Comparison of ENCODE assay signal across 8 cellular contexts in genomic region chr12:89469361-89469760, GRCh38. TPM values are rescaled to one million over a fixed set of nuclear protein-coding genes. Genes with fewer than 3 reads are reported as not detected.
A peak's percentile ranks its signal among the peaks of the same experiment; 100 is the strongest.
DNase-seq lines count a peak whose midpoint lies in the region; ATAC-seq and TF ChIP-seq lines count a peak whose summit lies in the region.

No MANE protein-coding gene starts in this region.

- intact Hi-C loops in PC-3 (cut with micrococcal nuclease) (loop anchor here (10.0 kb wide), 3 partner anchors 205 to 1355 kb away; no protein-coding TSS in a partner anchor), thyroid gland (cut with DNase I) (no loop called here), CD14-positive monocyte (cut with micrococcal nuclease) (loop anchor here (5.0 to 10.0 kb wide), 2 partner anchors 58 to 125 kb away; partner anchors contain the start of gene POC1B (in 1 of the 2))

- no TSS peak for BruUV-seq in PC-3 (replicated peaks; lab: Mats Ljungman, UMichigan)

- H3F3A ChIP-seq in PC-3 (ENCODE audit: low read length, unreplicated experiment): peaks cover under 1% of the 10 kb centered on the region

- no peaks in the 10 kb centered on the region for H3K79me2 ChIP-seq in PC-3 (ENCODE audit: low read length)

- no peaks in the 10 kb centered on the region for H3K27me3 ChIP-seq in PC-3 (ENCODE audit: low read length)
- no peaks in the 10 kb centered on the region for H3K27me3 ChIP-seq in foreskin keratinocyte
- H3K27me3 ChIP-seq in thyroid gland: no peaks in the 10 kb centered on the region

- POLR2A ChIA-PET in PC-3 (lab: Charles Lee; ENCODE audit: unreplicated experiment): no interaction called here

- no peak overlapping the region for H2AFZ ChIP-seq in PC-3 (ENCODE audit: low read length)

- H3K36me3 Mint-ChIP-seq in HFFc6 (ENCODE audit: low read depth): no peaks in the 10 kb centered on the region
- H3K36me3 Mint-ChIP-seq in CD14-positive monocyte: peaks cover 16 to 20% of the 10 kb centered on the region in 2 donors

- peaks cover 42% of the 10 kb centered on the region for H3K4me1 Mint-ChIP-seq in HFFc6 (ENCODE audit: low read depth)
- peaks cover 20% of the 10 kb centered on the region for H3K4me1 Mint-ChIP-seq in CD14-positive monocyte

- peak; percentile 58 for ATAC-seq in GM18517 (IDR thresholded peaks at IDR 0.05; ENCODE audit: unreplicated experiment)
- ATAC-seq in PC-3: peak; percentile 82
- ATAC-seq in foreskin keratinocyte: peak; percentile 73

- 84 to 89% methylated on average over 3 of the region's 3 CpGs for WGBS in thyroid gland, 2 donors

- H3K9me3 ChIP-seq in PC-3 (ENCODE audit: low read length): no peaks in the 10 kb centered on the region
- no peaks in the 10 kb centered on the region for H3K9me3 ChIP-seq in thyroid gland

- no peak overlapping the region; the same call in 1 of the 2 replicates for H3K4me3 Mint-ChIP-seq in HFFc6
- no peak overlapping the region for H3K4me3 Mint-ChIP-seq in CD14-positive monocyte

- no peak for TF ChIP-seq CTCF in HFFc6 (IDR thresholded peaks at IDR 0.05)
- no peak for TF ChIP-seq CTCF in PC-3 (conservative IDR thresholded peaks at IDR 0.05; ENCODE audit: low read depth, low read length)
- TF ChIP-seq CTCF in foreskin keratinocyte (conservative IDR thresholded peaks at IDR 0.05): no peak
- TF ChIP-seq CTCF in thyroid gland (IDR thresholded peaks at IDR 0.05): no peak
- TF ChIP-seq CTCF in CD14-positive monocyte (IDR thresholded peaks at IDR 0.05): no peak

- no peak overlapping the region for H3K9ac ChIP-seq in PC-3 (ENCODE audit: low read length)

- H3K27ac Mint-ChIP-seq in HFFc6: peak overlapping the region; percentile 35
- peak overlapping the region in 3 of 7 donors; percentile 1 to 38 (median 1) for H3K27ac Mint-ChIP-seq in CD14-positive monocyte

- peak; percentile 52 for DNase-seq in HFFc6
- DNase-seq in PC-3: peak; percentile 70
- DNase-seq in foreskin keratinocyte: peak in 1 of 2 donors; percentile 46
- DNase-seq in thyroid gland: no peak
- DNase-seq in G401 (ENCODE audit: low spot score): no peak
- DNase-seq in NCI-H2081 (lab: John Stamatoyannopoulos, UW): no peak
- DNase-seq in CD14-positive monocyte (ENCODE audit: low spot score): no peak

- H3K27ac ChIP-seq in PC-3 (ENCODE audit: low read length): peak overlapping the region; percentile 19
- no peak overlapping the region for H3K27ac ChIP-seq in foreskin keratinocyte
- no peak overlapping the region for H3K27ac ChIP-seq in thyroid gland

- peaks cover 51% of the 10 kb centered on the region for H3K4me1 ChIP-seq in PC-3 (ENCODE audit: insufficient read depth, low read length)
- peaks cover 20% of the 10 kb centered on the region for H3K4me1 ChIP-seq in foreskin keratinocyte
- H3K4me1 ChIP-seq in thyroid gland: no peaks in the 10 kb centered on the region

- no peaks in the 10 kb centered on the region for H4K20me1 ChIP-seq in PC-3 (ENCODE audit: low read length)

- H3K36me3 ChIP-seq in PC-3 (ENCODE audit: low read depth, low read length): no peaks in the 10 kb centered on the region
- H3K36me3 ChIP-seq in thyroid gland: no peaks in the 10 kb centered on the region

- no peak overlapping the region for H3K4me3 ChIP-seq in PC-3 (ENCODE audit: low read length)
- no peak overlapping the region for H3K4me3 ChIP-seq in thyroid gland (replicated peaks in 1 of 3)

- in situ Hi-C loops in G401 (cut with HindIII; ENCODE audit: low sequenced_read_pairs): loop anchor here (25.0 kb wide), 2 partner anchors 107 to 432 kb away; partner anchors contain the start of gene DUSP6

- CTCF ChIA-PET in PC-3 (lab: Charles Lee): no interaction called here

- H3K9me3 Mint-ChIP-seq in HFFc6 (no peaks in the 10 kb centered on the region), CD14-positive monocyte (no peaks in the 10 kb centered on the region)

- no peaks in the 10 kb centered on the region for H3K9me2 ChIP-seq in PC-3 (replicated peaks; ENCODE audit: low read length)

- TF ChIP-seq POLR2A in thyroid gland (IDR thresholded peaks at IDR 0.05): no peak

- peak overlapping the region; percentile 29 for H3K4me2 ChIP-seq in PC-3 (ENCODE audit: low read length)

- H3K27me3 Mint-ChIP-seq in HFFc6 (ENCODE audit: insufficient read depth): no peaks in the 10 kb centered on the region
- no peaks in the 10 kb centered on the region for H3K27me3 Mint-ChIP-seq in CD14-positive monocyte (ENCODE audit: low read depth in 3 of 3)

RNA-seq across cellular contexts. Expression of gene GALNT4, which starts 55.2 kb away (rescaled TPM):
- total RNA-seq in HFFc6 (2021; fragmentation: NEBNext Ultra II Directional; extraction: Animal tissue kit (Norgen Biotek cat#: 25700)): 1 to 10 TPM; 6.9 to 8.1 (median 7.4) TPM
- total RNA-seq in PC-3 (2014; rRNA removed) (6.8 and 8.1 TPM in 2 replicates), foreskin keratinocyte (4.1 and 4.4 TPM in 2 replicates), thyroid gland (10 to 100 TPM in 1 of 4 donors, 1 to 10 TPM in 3; 7.0 to 11.2 (median 7.3) TPM)
- polyA plus RNA-seq in foreskin keratinocyte (0.71 TPM in 1 of 2 replicates, not detected in the other), CD14-positive monocyte (10 to 100 TPM; 10.7 to 12.9 TPM)
- total RNA-seq in G401 (2014; rRNA removed; shearing (Covaris generic)): 18.1 and 23.3 TPM in 2 replicates

RNA-seq across cellular contexts. Expression of gene POC1B, which starts 56.5 kb away (rescaled TPM):
- 10 to 100 TPM; 10.4 to 12.6 (median 11.1) TPM for total RNA-seq in HFFc6 (2021; fragmentation: NEBNext Ultra II Directional; extraction: Animal tissue kit (Norgen Biotek cat#: 25700))
- total RNA-seq in PC-3 (2014; rRNA removed) (21.5 and 25.0 TPM in 2 replicates), foreskin keratinocyte (16.6 and 16.9 TPM in 2 replicates), thyroid gland (10 to 100 TPM; 21.2 to 38.3 (median 27.2) TPM)
- polyA plus RNA-seq in foreskin keratinocyte (5.2 and 6.9 TPM in 2 replicates), CD14-positive monocyte (10 to 100 TPM; 29.7 to 32.0 TPM)
- total RNA-seq in G401 (2014; rRNA removed; shearing (Covaris generic)): 58.7 and 72.0 TPM in 2 replicates

Comparison
In these comparisons a context has a peak if more than half of its experiments do, and no peak if none do; other contexts are left out.
1. DNase-seq: peak in HFFc6 (single experiment) and PC-3 (single experiment); none in thyroid gland (0 of 2), G401 (single experiment), NCI-H2081 (0 of 2) and CD14-positive monocyte (single experiment).
2. Peak in every context shown above with its lines, with median percentiles within 50 percentile points of each other: ATAC-seq.